8 cellular contexts compared by ENCODE assay signal in genomic region chr7:87151701-87152111, GRCh38. TPM values are rescaled to one million over a fixed set of nuclear protein-coding genes. Genes with fewer than 3 reads are reported as not detected.
A peak's percentile ranks its signal among the peaks of the same experiment; 100 is the strongest.
DNase-seq lines count a peak whose midpoint lies in the region; ATAC-seq, FAIRE-seq and TF ChIP-seq lines count a peak whose summit lies in the region.

No MANE protein-coding gene starts in this region.

- no peaks in the 10 kb centered on the region for H3K27me3 Mint-ChIP-seq in activated naive CD8-positive, alpha-beta T cell treated with anti-CD3 and anti-CD28 coated beads, Interleukin-2, amount 50 U/mL, for 24 hours

- TF ChIP-seq RAD21 in HepG2 (CRISPR knock-in tag; IDR thresholded peaks at IDR 0.05), result no peak

- in situ Hi-C loops in HepG2 (cut with HindIII; ENCODE audit: extremely low pct_ligation_motif_present, low pct_unique_long_range_greater_than_20kb), result loop anchor here (5.0 kb wide), 1 partner anchor 209 kb away; no protein-coding TSS in a partner anchor
- in situ Hi-C loops in transverse colon (cut with MboI; ENCODE audit: low pct_ligation_motif_present in 1 of 4, low pct_unique_long_range_greater_than_20kb in 1 of 4, low sequenced_read_pairs in 3 of 4), result no loop called here

- no peak for FAIRE-seq in HepG2 (lab: Jason Lieb, UNC)

- no peaks in the 10 kb centered on the region; the same call in 1 of the 2 replicates for H4K20me1 ChIP-seq in HepG2 (ENCODE audit: insufficient read depth, low read length)

- H3K27ac Mint-ChIP-seq in activated naive CD8-positive, alpha-beta T cell treated with anti-CD3 and anti-CD28 coated beads, Interleukin-2, amount 50 U/mL, for 24 hours, result peak overlapping the region; percentile 100

- H3K36me3 Mint-ChIP-seq in activated naive CD8-positive, alpha-beta T cell treated with anti-CD3 and anti-CD28 coated beads, Interleukin-2, amount 50 U/mL, for 24 hours (ENCODE audit: low read depth), result peaks cover 31% of the 10 kb centered on the region

- CTCF ChIA-PET in BJ (lab: Yijun Ruan, JAX) (interaction anchor here (1.5 to 3.4 kb wide), 2 partner anchors 225 to 229 kb away, joined by 4 to 18 read pairs; no protein-coding TSS in a partner anchor), HepG2 (lab: Yijun Ruan, JAX; ENCODE audit: low intra/inter-chr PET ratio, low total read pairs) (no interaction called here)

- H3K36me3 ChIP-seq in BJ (ENCODE audit: control insufficient read depth, insufficient read depth, low read length) (no peaks in the 10 kb centered on the region), HepG2 (replicated peaks in 1 of 2; ENCODE audit: control insufficient read depth in 1 of 2, insufficient read depth in 2 of 2, low read length in 2 of 2) (no peaks in the 10 kb centered on the region; a peak in 1 of 5 replicates), transverse colon (no peaks in the 10 kb centered on the region)

- H3K4me1 ChIP-seq in HepG2 (ENCODE audit: insufficient read depth, low read length) (peaks cover 41% of the 10 kb centered on the region), transverse colon (peaks cover 24 to 43% (median 30%) of the 10 kb centered on the region in 4 donors)

- ATAC-seq in GM19328 (IDR thresholded peaks at IDR 0.05; ENCODE audit: unreplicated experiment) (peak; percentile 27), HG03439 (IDR thresholded peaks at IDR 0.05; ENCODE audit: unreplicated experiment) (peak; percentile 5), HepG2 (peak; percentile 39)
- peak; percentile 39 for ATAC-seq in activated naive CD8-positive, alpha-beta T cell treated with anti-CD3 and anti-CD28 coated beads, Interleukin-2, amount 50 U/mL, for 24 hours

- 3% methylated on average over 9 of the region's 13 CpGs for WGBS in HepG2 (ENCODE audit: low lambda C conversion rate)
- whole genome bisulfite sequencing in transverse colon (ENCODE audit: low coverage in 1 of 2), 2 donors, result 0 to 6% methylated on average over 7 to 13 of the region's 13 CpGs

- no peaks in the 10 kb centered on the region for H3K27me3 ChIP-seq in BJ (ENCODE audit: control insufficient read depth, insufficient read depth, low read length)
- H3K27me3 ChIP-seq in HepG2 (ENCODE audit: control insufficient read depth in 1 of 2, insufficient read depth in 2 of 2, low read length in 2 of 2), result no peaks in the 10 kb centered on the region; a peak in 1 of 5 replicates
- H3K27me3 ChIP-seq in transverse colon, result no peaks in the 10 kb centered on the region

- peak overlapping the region; percentile 98 for H3K27ac ChIP-seq in HepG2 (ENCODE audit: extremely low read length, insufficient read depth, low read length)
- peak overlapping the region; percentile 96 to 99 (median 98) for H3K27ac ChIP-seq in transverse colon

- POLR2A ChIA-PET in BJ (lab: Charles Lee) (interaction anchor here (0.6 to 1.1 kb wide), 2 partner anchors 13 to 68 kb away, joined by 5 to 23 read pairs; partner anchors contain the start of gene TMEM243), HepG2 (lab: Yijun Ruan, JAX) (interaction anchor here (0.8 to 1.7 kb wide), 17 partner anchors 9 to 313 kb away, joined by 3 to 10 read pairs (median 4); partner anchors contain the start of genes ELAPOR2 and TMEM243)

- peak overlapping the region; percentile 94 for H2AFZ ChIP-seq in HepG2 (ENCODE audit: low read length)

- DNase-seq in BJ (ENCODE audit: low read depth) (no peak), HepG2 (ENCODE audit: low spot score) (no peak), transverse colon (no peak), NCI-H2029 treated with DMSO at 0.1 percent for 48 hours (lab: John Stamatoyannopoulos, UW) (no peak), GOT3 (lab: John Stamatoyannopoulos, UW) (no peak)
- DNase-seq in activated naive CD8-positive, alpha-beta T cell treated with anti-CD3 and anti-CD28 coated beads, Interleukin-2, amount 50 U/mL, for 24 hours, result no peak

- peaks cover 39% of the 10 kb centered on the region for H3K79me2 ChIP-seq in HepG2 (ENCODE audit: insufficient read depth, low read length)

- peak overlapping the region; percentile 92 for H3K4me2 ChIP-seq in HepG2 (ENCODE audit: low read depth, low read length)

- H3K9me3 Mint-ChIP-seq in activated naive CD8-positive, alpha-beta T cell treated with anti-CD3 and anti-CD28 coated beads, Interleukin-2, amount 50 U/mL, for 24 hours, result no peaks in the 10 kb centered on the region

- TSS peak; percentile 99 for BruUV-seq in HepG2 (replicated peaks; lab: Mats Ljungman, UMichigan)

- TF ChIP-seq EP300 in HepG2 (IDR thresholded peaks at IDR 0.05; ENCODE audit: low read depth in 2 of 2, low read length in 2 of 2), result no peak
- no peak for TF ChIP-seq EP300 in HepG2 (CRISPR knock-in tag; IDR thresholded peaks at IDR 0.05; ENCODE audit: borderline replicate concordance)
- TF ChIP-seq EP300 in transverse colon (IDR thresholded peaks at IDR 0.05; ENCODE audit: low read depth), result no peak

- TF ChIP-seq CTCF in BJ (IDR thresholded peaks at IDR 0.05; ENCODE audit: insufficient read depth, low read depth, low read length) (no peak), HepG2 (CRISPR knock-in tag; IDR thresholded peaks at IDR 0.05) (no peak), transverse colon (IDR thresholded peaks at IDR 0.05) (no peak)

- peaks cover 42% of the 10 kb centered on the region for H3K4me1 Mint-ChIP-seq in activated naive CD8-positive, alpha-beta T cell treated with anti-CD3 and anti-CD28 coated beads, Interleukin-2, amount 50 U/mL, for 24 hours

- peak overlapping the region; percentile 98 for H3K4me3 Mint-ChIP-seq in activated naive CD8-positive, alpha-beta T cell treated with anti-CD3 and anti-CD28 coated beads, Interleukin-2, amount 50 U/mL, for 24 hours

- intact Hi-C loops in HepG2 (cut with micrococcal nuclease; ENCODE audit: unreplicated experiment), result loop anchor here (1.0 to 5.0 kb wide), 2 partner anchors 85 to 209 kb away; no protein-coding TSS in a partner anchor
- intact Hi-C loops in transverse colon (cut with DNase I; ENCODE audit: low total_unique reads), result no loop called here

- peak overlapping the region; percentile 91 for H3K9ac ChIP-seq in HepG2 (ENCODE audit: insufficient read depth, low read depth, low read length)

- TF ChIP-seq POLR2A in HepG2 (IDR thresholded peaks at IDR 0.05; ENCODE audit: insufficient read depth in 1 of 2, low read depth in 2 of 2, low read length in 2 of 2), result no peak
- TF ChIP-seq POLR2A in transverse colon (IDR thresholded peaks at IDR 0.05), result no peak

- H3K9me3 ChIP-seq in HepG2 (ENCODE audit: low read length), result no peaks in the 10 kb centered on the region
- H3K9me3 ChIP-seq in transverse colon, result no peaks in the 10 kb centered on the region

- H3K4me3 ChIP-seq in BJ (ENCODE audit: low read depth, low read length), result peak overlapping the region; percentile 91
- peak overlapping the region; percentile 86 to 97 (median 91) for H3K4me3 ChIP-seq in HepG2 (replicated peaks in 1 of 3; ENCODE audit: insufficient read depth in 1 of 3, low read depth in 2 of 3, low read length in 3 of 3)
- H3K4me3 ChIP-seq in transverse colon, result peak overlapping the region; percentile 46 to 81 (median 79)

TF ChIP-seq in HepG2, 621 proteins besides CTCF, POLR2A, EP300 and RAD21 (continues in another document):
- TF ChIP-seq BRCA1 (CRISPR knock-in tag; IDR thresholded peaks at IDR 0.05), result no peak
- no peak for TF ChIP-seq GABPB1 (CRISPR knock-in tag; IDR thresholded peaks at IDR 0.05)

RNA-seq across cellular contexts. Expression of gene DMTF1, which starts 0.5 kb away (rescaled TPM):
- polyA plus RNA-seq in BJ (2011; rRNA removed) (61.1 and 88.1 TPM in 2 replicates), HepG2 (2011; rRNA removed) (111 and 132 TPM in 2 replicates)
- 52.3 and 62.0 TPM in 2 replicates for polyA minus RNA-seq in BJ (2011; rRNA and poly(A)+ RNA removed)
- total RNA-seq in HepG2 (2016; rRNA removed; fragmentation: Illumina TruSeq; extraction: Trizol) (17.9 and 45.8 TPM in 2 replicates), transverse colon (100 to 1,000 TPM in 2 of 4 donors, 10 to 100 TPM in 2; 77.4 to 157 (median 121) TPM)
- 8.9 and 13.1 TPM in 2 replicates for total RNA-seq in HepG2 (2016; cell fraction: cytosol; rRNA removed; fragmentation: Illumina TruSeq; extraction: Trizol; ENCODE audit: low read depth)
- 16.8 and 39.0 TPM in 2 replicates for total RNA-seq in HepG2 (2016; cell fraction: insoluble cytoplasmic fraction; rRNA removed; fragmentation: Illumina TruSeq; extraction: Trizol)
- total RNA-seq in HepG2 (2016; cell fraction: membrane; rRNA removed; fragmentation: Illumina TruSeq; extraction: Trizol), result 11.4 and 12.3 TPM in 2 replicates
- total RNA-seq in HepG2 (2016; cell fraction: nucleus; rRNA removed; fragmentation: Illumina TruSeq; extraction: Trizol), result 120 and 143 TPM in 2 replicates
- 17.2 and 21.7 TPM in 2 replicates for polyA plus RNA-seq in HepG2 (2011; cell fraction: cytosol; rRNA removed)
- 295 and 299 TPM in 2 replicates for polyA plus RNA-seq in HepG2 (2011; cell fraction: nucleus; rRNA removed)
- polyA plus RNA-seq in HepG2 (2012), result 27.6 and 31.1 TPM in 2 replicates
- 1.1 and 2.1 TPM in 2 replicates for polyA plus RNA-seq in HepG2 (2016; cell fraction: cytosol; fragmentation: Illumina TruSeq; extraction: Trizol; ENCODE audit: low read depth)
- 14.5 and 17.7 TPM in 2 replicates for polyA plus RNA-seq in HepG2 (2016; cell fraction: insoluble cytoplasmic fraction; fragmentation: Illumina TruSeq; extraction: Trizol; ENCODE audit: low read depth)
- polyA plus RNA-seq in HepG2 (2016; cell fraction: membrane; fragmentation: Illumina TruSeq; extraction: Trizol; ENCODE audit: low read depth), result 2.9 and 3.0 TPM in 2 replicates
- 167 and 192 TPM in 2 replicates for polyA plus RNA-seq in HepG2 (2016; cell fraction: nucleus; fragmentation: Illumina TruSeq; extraction: Trizol; ENCODE audit: insufficient read depth, low read depth)
- 63.7 and 73.9 TPM in 2 replicates for polyA minus RNA-seq in HepG2 (2011; rRNA and poly(A)+ RNA removed; ENCODE audit: low replicate concordance)
- polyA minus RNA-seq in HepG2 (2011; cell fraction: cytosol; rRNA and poly(A)+ RNA removed), result 19.5 and 24.6 TPM in 2 replicates
- polyA minus RNA-seq in HepG2 (2011; cell fraction: nucleus; rRNA and poly(A)+ RNA removed), result 527 and 550 TPM in 2 replicates
